18 cellular contexts compared by ENCODE assay signal in the genomic region with DNA sequence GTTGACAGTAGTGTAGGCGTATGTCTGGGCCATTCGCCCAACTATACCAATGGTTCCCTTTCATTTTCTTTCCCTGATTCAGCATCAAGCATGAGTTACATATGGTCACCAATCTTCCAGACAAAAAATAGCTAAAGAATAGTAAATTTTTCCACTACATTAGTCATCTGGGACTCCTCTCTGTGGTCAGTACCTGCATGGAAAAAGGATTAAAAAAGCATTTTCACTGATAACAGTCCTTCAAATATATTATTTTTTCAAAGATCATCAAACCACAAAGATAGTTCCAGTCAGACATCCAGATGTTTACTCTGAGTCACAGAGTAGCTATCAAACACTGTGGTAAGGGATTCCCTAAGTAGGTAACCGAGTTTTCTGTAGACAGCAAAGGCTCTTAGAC.
DNase-seq lines count a peak whose midpoint lies in the region; ATAC-seq and TF ChIP-seq lines count a peak whose summit lies in the region.
"Had no signal": no experiment of that assay in that cellular context is flagged by ENCODE, and none has a peak within 500 bp of the region (broad histone marks: within the 10 kb centered on the region; RNA-seq: fewer than 3 reads in every experiment).

No MANE protein-coding gene starts in this region.

- no peak overlapping the region for H3K4me3 ChIP-seq in ACC112 (ENCODE audit: low read depth, low read length)
- no peak overlapping the region for H3K4me3 ChIP-seq in GM23248
- H3K4me3 ChIP-seq in RWPE2 (ENCODE audit: severe bottlenecking): no peak overlapping the region
- H3K4me3 ChIP-seq in naive thymus-derived CD4-positive, alpha-beta T cell (ENCODE audit: low read length): no peak overlapping the region
- H3K4me3 ChIP-seq: esophagus muscularis mucosa, PC-9 had no signal

- H3K79me2 ChIP-seq in ACC112 (ENCODE audit: control insufficient read depth, insufficient read depth, low read length, unreplicated experiment) (no peaks in the 10 kb centered on the region), GM23248 (ENCODE audit: insufficient read depth) (no peaks in the 10 kb centered on the region)

- peak; percentile 74 for ATAC-seq in RWPE2 (ENCODE audit: low read depth)
- no peak for ATAC-seq in activated CD8-positive, alpha-beta T cell treated with anti-CD3 and anti-CD28 coated beads, Interleukin-2, amount 10 ng/mL, durations not matched to agents 7 days and 5 days
- no peak for ATAC-seq in naive thymus-derived CD4-positive, alpha-beta T cell

- TF ChIP-seq CTCF in RWPE2 (IDR thresholded peaks at IDR 0.05; ENCODE audit: poor library complexity, severe bottlenecking): no peak

- no peak overlapping the region for H2AFZ ChIP-seq in ACC112 (ENCODE audit: low read length, unreplicated experiment)
- no peak overlapping the region for H2AFZ ChIP-seq in GM23248
- H2AFZ ChIP-seq: PC-9 had no signal

- no peaks in the 10 kb centered on the region for H3K4me1 Mint-ChIP-seq in activated CD8-positive, alpha-beta T cell treated with anti-CD3 and anti-CD28 coated beads, Interleukin-2, amount 10 ng/mL, durations not matched to agents 7 days and 5 days (ENCODE audit: low read depth)
- H3K4me1 Mint-ChIP-seq in naive thymus-derived CD4-positive, alpha-beta T cell: no peaks in the 10 kb centered on the region

- peak overlapping the region; percentile 41 for H3K4me2 ChIP-seq in GM23248 (ENCODE audit: unreplicated experiment)
- H3K4me2 ChIP-seq: PC-9 had no signal

- WGBS in GM23248 (ENCODE audit: low coverage in 1 of 2, low lambda C conversion rate in 2 of 2, missing lambda C conversion rate in 2 of 2), 2 experiments: 2 to 3% methylated on average over 3 of the region's 3 CpGs

- no peaks in the 10 kb centered on the region for H3K9me2 ChIP-seq in GM23248 (ENCODE audit: insufficient read depth)

- in situ Hi-C loops in GM23248 (cut with MboI): no loop called here

- H3K27ac ChIP-seq in ACC112 (ENCODE audit: low read depth, low read length): 0 out of 2 replicates have a peak overlapping the region, but pooled peaks have one; percentile 15
- peak overlapping the region; percentile 57 for H3K27ac ChIP-seq in GM23248
- H3K27ac ChIP-seq in RWPE2 (ENCODE audit: poor library complexity, severe bottlenecking): no peak overlapping the region
- no peak overlapping the region for H3K27ac ChIP-seq in naive thymus-derived CD4-positive, alpha-beta T cell (ENCODE audit: low read depth, low read length)
- H3K27ac ChIP-seq: esophagus muscularis mucosa, neutrophil, PC-9 had no signal

- no peak overlapping the region for H3K9ac ChIP-seq in GM23248

- no peaks in the 10 kb centered on the region for H4K20me1 ChIP-seq in GM23248 (ENCODE audit: insufficient read depth)

- no peaks in the 10 kb centered on the region for H3K36me3 Mint-ChIP-seq in activated CD8-positive, alpha-beta T cell treated with anti-CD3 and anti-CD28 coated beads, Interleukin-2, amount 10 ng/mL, durations not matched to agents 7 days and 5 days (ENCODE audit: low read depth)
- no peaks in the 10 kb centered on the region for H3K36me3 Mint-ChIP-seq in naive thymus-derived CD4-positive, alpha-beta T cell
- H3K36me3 Mint-ChIP-seq: activated naive CD8-positive, alpha-beta T cell had no signal

- H3K4me3 Mint-ChIP-seq in activated CD8-positive, alpha-beta T cell treated with anti-CD3 and anti-CD28 coated beads, Interleukin-2, amount 10 ng/mL, durations not matched to agents 7 days and 5 days: no peak overlapping the region
- H3K4me3 Mint-ChIP-seq in naive thymus-derived CD4-positive, alpha-beta T cell: no peak overlapping the region
- H3K4me3 Mint-ChIP-seq: activated naive CD8-positive, alpha-beta T cell; stimulated activated naive CD8-positive, alpha-beta T cell treated with anti-CD3 and anti-CD28 coated beads, Interleukin-15, Interleukin-2, amounts not matched to agents 100 ng/mL and 50 ng/mL, for 24 hours had no signal

- H3K36me3 ChIP-seq in ACC112 (ENCODE audit: insufficient read depth, low read length) (no peaks in the 10 kb centered on the region), GM23248 (ENCODE audit: low read depth) (no peaks in the 10 kb centered on the region; the same call in 1 of the 2 replicates), RWPE2 (ENCODE audit: low read depth) (no peaks in the 10 kb centered on the region)
- no peaks in the 10 kb centered on the region for H3K36me3 ChIP-seq in naive thymus-derived CD4-positive, alpha-beta T cell (ENCODE audit: control insufficient read depth in 2 of 3, insufficient read depth in 3 of 3, low read length in 3 of 3)
- H3K36me3 ChIP-seq: esophagus muscularis mucosa, neutrophil had no signal

- H3K27me3 ChIP-seq in ACC112 (ENCODE audit: insufficient read depth, low read length) (no peaks in the 10 kb centered on the region), GM23248 (replicated peaks; ENCODE audit: insufficient read depth) (no peaks in the 10 kb centered on the region), RWPE2 (ENCODE audit: insufficient read depth, poor library complexity, severe bottlenecking) (no peaks in the 10 kb centered on the region)
- H3K27me3 ChIP-seq in naive thymus-derived CD4-positive, alpha-beta T cell (ENCODE audit: control insufficient read depth in 2 of 2, insufficient read depth in 2 of 2, low read length in 2 of 2): no peaks in the 10 kb centered on the region
- H3K27me3 ChIP-seq: esophagus muscularis mucosa, neutrophil had no signal

- H3K27me3 Mint-ChIP-seq in activated CD8-positive, alpha-beta T cell treated with anti-CD3 and anti-CD28 coated beads, Interleukin-2, amount 10 ng/mL, durations not matched to agents 7 days and 5 days (ENCODE audit: low read depth): no peaks in the 10 kb centered on the region
- no peaks in the 10 kb centered on the region for H3K27me3 Mint-ChIP-seq in naive thymus-derived CD4-positive, alpha-beta T cell
- H3K27me3 Mint-ChIP-seq: activated naive CD8-positive, alpha-beta T cell; stimulated activated naive CD8-positive, alpha-beta T cell treated with anti-CD3 and anti-CD28 coated beads, Interleukin-15, Interleukin-2, amounts not matched to agents 100 ng/mL and 50 ng/mL, for 24 hours had no signal

- DNase-seq in GM23248 (peak; percentile 94), RWPE2 (ENCODE audit: low spot score) (no peak), fibroblast of peridontal ligament (ENCODE audit: extremely low read depth) (peak; percentile 76), activated gamma-delta T cell treated with Interleukin-2 at 50 U/mL for 16 hours (no peak), NCI-H1092 treated with DMSO at 0.1 percent for 48 hours (lab: John Stamatoyannopoulos, UW) (no peak)
- no peak for DNase-seq in activated CD8-positive, alpha-beta T cell treated with anti-CD3 and anti-CD28 coated beads, Interleukin-2, amount 10 ng/mL, durations not matched to agents 7 days and 5 days
- DNase-seq in naive thymus-derived CD4-positive, alpha-beta T cell: no peak
- DNase-seq: activated CD4-positive, alpha-beta T cell treated with anti-CD3 and anti-CD28 coated beads for 1 hour; Calu3; KG1; mesendoderm; NCI-H1436; PC-9 had no signal

- peaks cover 15% of the 10 kb centered on the region; the same call in 1 of the 2 replicates for H3F3A ChIP-seq in GM23248 (ENCODE audit: insufficient read depth)

- H3K9me3 Mint-ChIP-seq in activated CD8-positive, alpha-beta T cell treated with anti-CD3 and anti-CD28 coated beads, Interleukin-2, amount 10 ng/mL, durations not matched to agents 7 days and 5 days (ENCODE audit: insufficient read depth): no peaks in the 10 kb centered on the region
- peaks cover 0 to 15% (median 0%) of the 10 kb centered on the region in 11 donors for H3K9me3 Mint-ChIP-seq in naive thymus-derived CD4-positive, alpha-beta T cell
- H3K9me3 Mint-ChIP-seq: stimulated activated naive CD8-positive, alpha-beta T cell treated with anti-CD3 and anti-CD28 coated beads, Interleukin-15, Interleukin-2, amounts not matched to agents 100 ng/mL and 50 ng/mL, for 24 hours had no signal

- H3K4me1 ChIP-seq in ACC112 (ENCODE audit: control insufficient read depth, insufficient read depth, low read length, unreplicated experiment) (peaks cover 5% of the 10 kb centered on the region), GM23248 (ENCODE audit: insufficient read depth) (peaks cover 17% of the 10 kb centered on the region), RWPE2 (ENCODE audit: insufficient read depth, poor library complexity, severe bottlenecking) (no peaks in the 10 kb centered on the region)
- no peaks in the 10 kb centered on the region for H3K4me1 ChIP-seq in naive thymus-derived CD4-positive, alpha-beta T cell (ENCODE audit: control insufficient read depth in 2 of 2, insufficient read depth in 2 of 2, low read length in 2 of 2)
- H3K4me1 ChIP-seq: esophagus muscularis mucosa had no signal

- no peaks in the 10 kb centered on the region for H3K9me3 ChIP-seq in GM23248 (ENCODE audit: low read depth)
- no peaks in the 10 kb centered on the region for H3K9me3 ChIP-seq in RWPE2 (ENCODE audit: severe bottlenecking)
- H3K9me3 ChIP-seq in naive thymus-derived CD4-positive, alpha-beta T cell (ENCODE audit: control insufficient read depth in 2 of 3, low read length in 3 of 3): no peaks in the 10 kb centered on the region
- H3K9me3 ChIP-seq: esophagus muscularis mucosa, neutrophil had no signal

- intact Hi-C loops in naive thymus-derived CD4-positive, alpha-beta T cell (cut with micrococcal nuclease): no loop called here

- POLR2A ChIA-PET in activated CD8-positive, alpha-beta T cell treated with anti-CD3 and anti-CD28 coated beads, Interleukin-2, amount 10 ng/mL, durations not matched to agents 7 days and 5 days (lab: Charles Lee): no interaction called here
- POLR2A ChIA-PET in naive thymus-derived CD4-positive, alpha-beta T cell (lab: Charles Lee): no interaction called here

- CTCF ChIA-PET in activated CD8-positive, alpha-beta T cell treated with anti-CD3 and anti-CD28 coated beads, Interleukin-2, amount 10 ng/mL, durations not matched to agents 7 days and 5 days (lab: Charles Lee): no interaction called here
- CTCF ChIA-PET in naive thymus-derived CD4-positive, alpha-beta T cell (lab: Charles Lee): no interaction called here

- H3K27ac Mint-ChIP-seq in activated CD8-positive, alpha-beta T cell treated with anti-CD3 and anti-CD28 coated beads, Interleukin-2, amount 10 ng/mL, durations not matched to agents 7 days and 5 days: no peak overlapping the region
- no peak overlapping the region for H3K27ac Mint-ChIP-seq in naive thymus-derived CD4-positive, alpha-beta T cell
- H3K27ac Mint-ChIP-seq: activated naive CD8-positive, alpha-beta T cell; stimulated activated naive CD8-positive, alpha-beta T cell treated with anti-CD3 and anti-CD28 coated beads, Interleukin-15, Interleukin-2, amounts not matched to agents 100 ng/mL and 50 ng/mL, for 24 hours had no signal

Comparison
In these comparisons a context has a peak if more than half of its experiments do, and no peak if none do; other contexts are left out.
1. H3K27ac ChIP-seq: peak in ACC112 (single experiment) and GM23248 (single experiment); none in RWPE2 (single experiment) and naive thymus-derived CD4-positive, alpha-beta T cell (single experiment).
2. DNase-seq: peak in GM23248 (single experiment) and fibroblast of peridontal ligament (single experiment); none in RWPE2 (single experiment), activated CD8-positive, alpha-beta T cell treated with anti-CD3 and anti-CD28 coated beads, Interleukin-2, amount 10 ng/mL, durations not matched to agents 7 days and 5 days (single experiment), activated gamma-delta T cell treated with Interleukin-2 at 50 U/mL for 16 hours (single experiment), naive thymus-derived CD4-positive, alpha-beta T cell (0 of 9) and NCI-H1092 treated with DMSO at 0.1 percent for 48 hours (single experiment).